ENCODE assay signal across 1 cellular context in genomic region chr7:55031075-55031474, GRCh38.
TF ChIP-seq lines count a peak whose summit lies in the region.

No MANE protein-coding gene starts in this region.

TF ChIP-seq in HepG2, 621 proteins besides CTCF, POLR2A, EP300 and RAD21 (continued from another document):
- no peak for TF ChIP-seq ZNF503 (CRISPR knock-in tag; IDR thresholded peaks at IDR 0.05)
- no peak for TF ChIP-seq ZNF432 (CRISPR knock-in tag; IDR thresholded peaks at IDR 0.05; ENCODE audit: borderline replicate concordance)
- TF ChIP-seq ZNF557 (CRISPR knock-in tag; IDR thresholded peaks at IDR 0.05) = no peak
TF ChIP-seq in HepG2: peak in this region for 69.
